1 cellular context compared by ENCODE assay signal in the genomic region with DNA sequence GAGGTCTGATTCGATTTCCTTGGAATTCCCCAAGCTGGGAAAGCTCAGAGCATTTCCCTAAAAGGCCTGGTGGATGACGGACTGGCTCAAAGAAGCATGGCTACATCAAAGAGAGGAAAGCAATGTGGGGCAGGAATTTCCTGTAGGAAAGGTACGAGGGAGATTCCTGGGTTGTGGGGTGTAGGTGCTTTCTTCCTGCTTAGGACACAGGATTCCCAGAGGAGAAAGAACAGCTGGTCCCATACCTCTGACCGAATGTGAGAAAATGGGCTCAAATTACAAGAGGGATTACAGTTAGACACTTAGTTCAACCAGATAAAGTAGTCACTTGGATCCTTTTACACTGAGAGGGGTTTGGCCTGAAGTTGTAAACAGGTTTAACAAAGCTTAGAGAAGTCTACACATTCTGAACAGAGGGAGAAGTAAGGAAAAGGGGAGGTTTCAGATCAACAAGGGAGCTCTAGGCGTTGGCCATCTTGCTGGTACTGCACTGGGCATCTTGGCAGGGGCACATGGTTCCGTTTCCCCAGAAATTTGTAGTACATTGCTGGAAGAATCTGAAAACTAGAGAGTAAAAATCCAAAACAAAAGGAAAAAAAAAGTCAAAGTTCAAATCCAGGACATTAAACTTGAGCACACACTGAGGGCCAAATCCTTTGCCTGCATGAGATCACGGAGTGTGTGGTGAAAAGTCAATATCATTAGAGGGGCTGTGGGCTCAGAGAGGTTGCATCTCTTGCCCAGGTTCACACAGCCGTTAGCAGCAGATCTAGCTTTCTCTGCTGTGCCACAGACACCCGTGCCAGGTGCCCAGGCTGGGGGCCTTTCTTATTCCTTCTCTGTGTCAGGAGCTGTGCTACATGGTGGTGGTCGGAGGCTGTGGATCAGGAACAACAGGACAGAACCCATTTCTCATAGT.
TF ChIP-seq lines count a peak whose summit lies in the region.

No MANE protein-coding gene starts in this region.

TF ChIP-seq in liver, 16 proteins besides CTCF, POLR2A, EP300 and RAD21 (continued from another document):
- TF ChIP-seq ZBTB33 (IDR thresholded peaks at IDR 0.05) = no peak
- TF ChIP-seq MAX (IDR thresholded peaks at IDR 0.05) = no peak
- no peak for TF ChIP-seq GABPA (IDR thresholded peaks at IDR 0.05 in 1 of 2, conservative IDR thresholded peaks at IDR 0.05 in 1 of 2)
- TF ChIP-seq EGR1 (IDR thresholded peaks at IDR 0.05; ENCODE audit: low read depth in 2 of 2) = no peak
